23 cellular contexts compared by ENCODE assay signal in the genomic region with DNA sequence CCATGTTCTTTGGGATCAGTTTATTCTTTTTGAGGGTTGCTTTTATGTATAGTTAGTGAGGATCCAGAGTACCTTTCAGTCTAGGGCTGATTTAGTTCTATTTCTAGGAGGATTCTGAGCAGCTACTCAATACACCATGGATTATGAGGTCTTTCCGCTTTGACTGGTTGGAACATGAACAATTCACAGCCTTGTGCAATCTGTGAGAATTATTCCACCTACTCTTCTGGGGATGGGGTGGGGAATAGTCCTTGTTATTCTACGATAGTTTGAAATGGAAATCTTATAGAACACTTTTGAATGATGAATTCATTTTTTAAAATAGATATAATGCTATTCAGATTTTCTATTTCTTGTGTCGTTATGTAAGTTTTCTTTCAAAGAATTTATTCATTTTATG.
"Had no signal": no experiment of that assay in that cellular context is flagged by ENCODE, and none has a peak within 500 bp of the region (broad histone marks: within the 10 kb centered on the region; RNA-seq: fewer than 3 reads in every experiment).

No MANE protein-coding gene starts in this region.

- H3K36me3 ChIP-seq: colonic mucosa, esophagus muscularis mucosa, esophagus squamous epithelium, gastrocnemius medialis, gastroesophageal sphincter, heart left ventricle, heart right ventricle had no signal

- H3K4me3 Mint-ChIP-seq: dendritic cell treated with granulocyte-macrophage colony-stimulating factor and Interleukin-4, amounts not matched to agents 40 ng/mL and 50 ng/mL, for 4 days; effector memory CD8-positive, alpha-beta T cell; endodermal cell had no signal

- H3K27ac ChIP-seq: colonic mucosa, coronary artery, dorsolateral prefrontal cortex, epithelial cell of prostate, esophagus muscularis mucosa, esophagus squamous epithelium, foreskin keratinocyte, gastrocnemius medialis, gastroesophageal sphincter, heart left ventricle, heart right ventricle had no signal

- H3K9me3 ChIP-seq: colonic mucosa, gastrocnemius medialis had no signal

- H3K4me1 ChIP-seq: colonic mucosa, esophagus muscularis mucosa, esophagus squamous epithelium, foreskin keratinocyte, gastrocnemius medialis, gastroesophageal sphincter, heart left ventricle, heart right ventricle had no signal

- H3K27ac Mint-ChIP-seq: dendritic cell treated with granulocyte-macrophage colony-stimulating factor and Interleukin-4, amounts not matched to agents 40 ng/mL and 50 ng/mL, for 4 days; effector memory CD8-positive, alpha-beta T cell; endodermal cell had no signal

- H3K27me3 Mint-ChIP-seq: dendritic cell treated with granulocyte-macrophage colony-stimulating factor and Interleukin-4, amounts not matched to agents 40 ng/mL and 50 ng/mL, for 4 days; effector memory CD8-positive, alpha-beta T cell had no signal

- H3K4me3 ChIP-seq: colonic mucosa, coronary artery, dorsolateral prefrontal cortex, esophagus muscularis mucosa, esophagus squamous epithelium, gastrocnemius medialis, gastroesophageal sphincter, heart left ventricle, heart right ventricle had no signal

- DNase-seq: colonic mucosa; cortex of kidney; dermis blood vessel endothelial cell; dorsolateral prefrontal cortex; effector CD4-positive, alpha-beta T cell; effector CD8-positive, alpha-beta T cell; effector memory CD4-positive, alpha-beta T cell; effector memory CD8-positive, alpha-beta T cell; endodermal cell; erythroblast; esophagus squamous epithelium; foreskin fibroblast; foreskin keratinocyte; foreskin melanocyte; gastrocnemius medialis; glutamatergic neuron; heart left ventricle; heart right ventricle had no signal

- H3K27me3 ChIP-seq: colonic mucosa, dorsolateral prefrontal cortex, esophagus muscularis mucosa, esophagus squamous epithelium, foreskin keratinocyte, gastrocnemius medialis, gastroesophageal sphincter, heart left ventricle, heart right ventricle had no signal
